ENCODE assay signal across 1 cellular context in genomic region chr10:127029061-127029460, GRCh38.
TF ChIP-seq lines count a peak whose summit lies in the region.

No MANE protein-coding gene starts in this region.

TF ChIP-seq in IMR-90, 13 proteins besides CTCF, POLR2A, EP300 and RAD21:
- TF ChIP-seq MAFK (IDR thresholded peaks at IDR 0.05; ENCODE audit: low read depth, low read length), result no peak
- TF ChIP-seq NFE2L2 (IDR thresholded peaks at IDR 0.05; ENCODE audit: low read depth, low read length), result no peak
- TF ChIP-seq RFX5 (IDR thresholded peaks at IDR 0.05; ENCODE audit: low read depth, low read length), result no peak
- TF ChIP-seq RCOR1 (IDR thresholded peaks at IDR 0.05; ENCODE audit: insufficient replicate concordance, low read length), result no peak
- TF ChIP-seq BHLHE40 (IDR thresholded peaks at IDR 0.05; ENCODE audit: low read depth, low read length), result no peak
- no peak for TF ChIP-seq USF2 (IDR thresholded peaks at IDR 0.05; ENCODE audit: low read depth, low read length)
- no peak for TF ChIP-seq CHD1 (IDR thresholded peaks at IDR 0.05; ENCODE audit: low read depth, low read length)
- no peak for TF ChIP-seq MXI1 (IDR thresholded peaks at IDR 0.05; ENCODE audit: borderline replicate concordance, low read depth, low read length)
- no peak for TF ChIP-seq FOS (IDR thresholded peaks at IDR 0.05; ENCODE audit: low read depth, low read length)
- TF ChIP-seq CEBPB (IDR thresholded peaks at IDR 0.05; ENCODE audit: low read depth, low read length), result no peak
- no peak for TF ChIP-seq ELK1 (IDR thresholded peaks at IDR 0.05; ENCODE audit: borderline replicate concordance, low read depth, low read length)
- TF ChIP-seq SMC3 (IDR thresholded peaks at IDR 0.05; ENCODE audit: low read depth, low read length), result no peak
- no peak for TF ChIP-seq MAZ (IDR thresholded peaks at IDR 0.05; ENCODE audit: borderline replicate concordance, low read depth, low read length)
